ENCODE assay signal across 1 cellular context in the genomic region with DNA sequence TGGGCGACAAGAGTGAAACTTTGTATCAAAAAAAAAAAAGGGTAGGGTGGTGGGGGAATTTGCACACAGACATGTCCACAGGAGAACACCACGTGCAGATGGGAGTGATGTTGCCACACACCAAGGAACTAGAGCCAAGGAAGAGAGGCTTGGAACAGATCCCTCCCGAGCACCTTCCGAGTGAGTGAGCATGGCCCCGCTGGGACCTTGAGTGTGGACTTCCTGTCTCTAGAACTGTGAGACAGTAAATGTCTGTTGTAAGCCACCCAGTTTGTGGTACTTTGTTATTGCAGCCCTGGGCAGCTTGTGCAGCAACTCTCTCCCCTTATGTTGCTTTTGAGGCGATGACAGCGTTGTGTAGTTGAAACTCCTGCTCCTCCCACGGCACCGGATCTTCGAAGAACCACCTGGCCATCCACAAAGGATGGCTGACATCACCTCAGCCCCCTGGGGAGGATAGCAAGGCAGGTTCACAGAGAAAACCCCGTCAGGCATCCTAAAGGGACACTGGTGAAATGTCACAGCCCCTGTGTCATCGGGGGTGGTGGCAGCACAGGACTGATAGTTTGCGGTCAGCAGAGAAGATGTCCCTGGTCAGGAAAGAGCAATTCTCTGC.
TF ChIP-seq lines count a peak whose summit lies in the region.

No MANE protein-coding gene starts in this region.

TF ChIP-seq in GM23338, 12 proteins besides CTCF, POLR2A, EP300 and RAD21:
- no peak for TF ChIP-seq ZNF331 (CRISPR knock-in tag; IDR thresholded peaks at IDR 0.05; ENCODE audit: low read depth)
- TF ChIP-seq, protein P1, sequence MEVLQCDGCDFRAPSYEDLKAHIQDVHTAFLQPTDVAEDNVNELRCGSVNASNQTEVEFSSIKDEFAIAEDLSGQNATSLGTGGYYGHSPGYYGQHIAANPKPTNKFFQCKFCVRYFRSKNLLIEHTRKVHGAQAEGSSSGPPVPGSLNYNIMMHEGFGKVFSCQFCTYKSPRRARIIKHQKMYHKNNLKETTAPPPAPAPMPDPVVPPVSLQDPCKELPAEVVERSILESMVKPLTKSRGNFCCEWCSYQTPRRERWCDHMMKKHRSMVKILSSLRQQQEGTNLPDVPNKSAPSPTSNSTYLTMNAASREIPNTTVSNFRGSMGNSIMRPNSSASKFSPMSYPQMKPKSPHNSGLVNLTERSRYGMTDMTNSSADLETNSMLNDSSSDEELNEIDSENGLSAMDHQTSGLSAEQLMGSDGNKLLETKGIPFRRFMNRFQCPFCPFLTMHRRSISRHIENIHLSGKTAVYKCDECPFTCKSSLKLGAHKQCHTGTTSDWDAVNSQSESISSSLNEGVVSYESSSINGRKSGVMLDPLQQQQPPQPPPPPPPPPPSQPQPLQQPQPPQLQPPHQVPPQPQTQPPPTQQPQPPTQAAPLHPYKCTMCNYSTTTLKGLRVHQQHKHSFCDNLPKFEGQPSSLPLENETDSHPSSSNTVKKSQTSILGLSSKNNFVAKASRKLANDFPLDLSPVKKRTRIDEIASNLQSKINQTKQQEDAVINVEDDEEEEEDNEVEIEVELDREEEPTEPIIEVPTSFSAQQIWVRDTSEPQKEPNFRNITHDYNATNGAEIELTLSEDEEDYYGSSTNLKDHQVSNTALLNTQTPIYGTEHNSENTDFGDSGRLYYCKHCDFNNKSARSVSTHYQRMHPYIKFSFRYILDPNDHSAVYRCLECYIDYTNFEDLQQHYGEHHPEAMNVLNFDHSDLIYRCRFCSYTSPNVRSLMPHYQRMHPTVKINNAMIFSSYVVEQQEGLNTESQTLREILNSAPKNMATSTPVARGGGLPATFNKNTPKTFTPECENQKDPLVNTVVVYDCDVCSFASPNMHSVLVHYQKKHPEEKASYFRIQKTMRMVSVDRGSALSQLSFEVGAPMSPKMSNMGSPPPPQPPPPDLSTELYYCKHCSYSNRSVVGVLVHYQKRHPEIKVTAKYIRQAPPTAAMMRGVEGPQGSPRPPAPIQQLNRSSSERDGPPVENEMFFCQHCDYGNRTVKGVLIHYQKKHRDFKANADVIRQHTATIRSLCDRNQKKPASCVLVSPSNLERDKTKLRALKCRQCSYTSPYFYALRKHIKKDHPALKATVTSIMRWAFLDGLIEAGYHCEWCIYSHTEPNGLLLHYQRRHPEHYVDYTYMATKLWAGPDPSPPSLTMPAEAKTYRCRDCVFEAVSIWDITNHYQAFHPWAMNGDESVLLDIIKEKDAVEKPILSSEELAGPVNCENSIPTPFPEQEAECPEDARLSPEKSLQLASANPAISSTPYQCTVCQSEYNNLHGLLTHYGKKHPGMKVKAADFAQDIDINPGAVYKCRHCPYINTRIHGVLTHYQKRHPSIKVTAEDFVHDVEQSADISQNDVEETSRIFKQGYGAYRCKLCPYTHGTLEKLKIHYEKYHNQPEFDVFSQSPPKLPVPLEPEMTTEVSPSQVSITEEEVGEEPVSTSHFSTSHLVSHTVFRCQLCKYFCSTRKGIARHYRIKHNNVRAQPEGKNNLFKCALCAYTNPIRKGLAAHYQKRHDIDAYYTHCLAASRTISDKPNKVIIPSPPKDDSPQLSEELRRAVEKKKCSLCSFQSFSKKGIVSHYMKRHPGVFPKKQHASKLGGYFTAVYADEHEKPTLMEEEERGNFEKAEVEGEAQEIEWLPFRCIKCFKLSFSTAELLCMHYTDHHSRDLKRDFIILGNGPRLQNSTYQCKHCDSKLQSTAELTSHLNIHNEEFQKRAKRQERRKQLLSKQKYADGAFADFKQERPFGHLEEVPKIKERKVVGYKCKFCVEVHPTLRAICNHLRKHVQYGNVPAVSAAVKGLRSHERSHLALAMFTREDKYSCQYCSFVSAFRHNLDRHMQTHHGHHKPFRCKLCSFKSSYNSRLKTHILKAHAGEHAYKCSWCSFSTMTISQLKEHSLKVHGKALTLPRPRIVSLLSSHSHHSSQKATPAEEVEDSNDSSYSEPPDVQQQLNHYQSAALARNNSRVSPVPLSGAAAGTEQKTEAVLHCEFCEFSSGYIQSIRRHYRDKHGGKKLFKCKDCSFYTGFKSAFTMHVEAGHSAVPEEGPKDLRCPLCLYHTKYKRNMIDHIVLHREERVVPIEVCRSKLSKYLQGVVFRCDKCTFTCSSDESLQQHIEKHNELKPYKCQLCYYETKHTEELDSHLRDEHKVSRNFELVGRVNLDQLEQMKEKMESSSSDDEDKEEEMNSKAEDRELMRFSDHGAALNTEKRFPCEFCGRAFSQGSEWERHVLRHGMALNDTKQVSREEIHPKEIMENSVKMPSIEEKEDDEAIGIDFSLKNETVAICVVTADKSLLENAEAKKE (CRISPR knock-in tag; IDR thresholded peaks at IDR 0.05) = no peak
- TF ChIP-seq, protein P2, sequence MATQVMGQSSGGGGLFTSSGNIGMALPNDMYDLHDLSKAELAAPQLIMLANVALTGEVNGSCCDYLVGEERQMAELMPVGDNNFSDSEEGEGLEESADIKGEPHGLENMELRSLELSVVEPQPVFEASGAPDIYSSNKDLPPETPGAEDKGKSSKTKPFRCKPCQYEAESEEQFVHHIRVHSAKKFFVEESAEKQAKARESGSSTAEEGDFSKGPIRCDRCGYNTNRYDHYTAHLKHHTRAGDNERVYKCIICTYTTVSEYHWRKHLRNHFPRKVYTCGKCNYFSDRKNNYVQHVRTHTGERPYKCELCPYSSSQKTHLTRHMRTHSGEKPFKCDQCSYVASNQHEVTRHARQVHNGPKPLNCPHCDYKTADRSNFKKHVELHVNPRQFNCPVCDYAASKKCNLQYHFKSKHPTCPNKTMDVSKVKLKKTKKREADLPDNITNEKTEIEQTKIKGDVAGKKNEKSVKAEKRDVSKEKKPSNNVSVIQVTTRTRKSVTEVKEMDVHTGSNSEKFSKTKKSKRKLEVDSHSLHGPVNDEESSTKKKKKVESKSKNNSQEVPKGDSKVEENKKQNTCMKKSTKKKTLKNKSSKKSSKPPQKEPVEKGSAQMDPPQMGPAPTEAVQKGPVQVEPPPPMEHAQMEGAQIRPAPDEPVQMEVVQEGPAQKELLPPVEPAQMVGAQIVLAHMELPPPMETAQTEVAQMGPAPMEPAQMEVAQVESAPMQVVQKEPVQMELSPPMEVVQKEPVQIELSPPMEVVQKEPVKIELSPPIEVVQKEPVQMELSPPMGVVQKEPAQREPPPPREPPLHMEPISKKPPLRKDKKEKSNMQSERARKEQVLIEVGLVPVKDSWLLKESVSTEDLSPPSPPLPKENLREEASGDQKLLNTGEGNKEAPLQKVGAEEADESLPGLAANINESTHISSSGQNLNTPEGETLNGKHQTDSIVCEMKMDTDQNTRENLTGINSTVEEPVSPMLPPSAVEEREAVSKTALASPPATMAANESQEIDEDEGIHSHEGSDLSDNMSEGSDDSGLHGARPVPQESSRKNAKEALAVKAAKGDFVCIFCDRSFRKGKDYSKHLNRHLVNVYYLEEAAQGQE (IDR thresholded peaks at IDR 0.05; ENCODE audit: unreplicated experiment) = no peak
- TF ChIP-seq CREB1 (CRISPR knock-in tag; IDR thresholded peaks at IDR 0.05; ENCODE audit: low read depth) = no peak
- TF ChIP-seq EZH2phosphoT487 (IDR thresholded peaks at IDR 0.05; ENCODE audit: unreplicated experiment) = no peak
- TF ChIP-seq JUNB (IDR thresholded peaks at IDR 0.05; ENCODE audit: unreplicated experiment) = no peak
- TF ChIP-seq, protein P3, sequence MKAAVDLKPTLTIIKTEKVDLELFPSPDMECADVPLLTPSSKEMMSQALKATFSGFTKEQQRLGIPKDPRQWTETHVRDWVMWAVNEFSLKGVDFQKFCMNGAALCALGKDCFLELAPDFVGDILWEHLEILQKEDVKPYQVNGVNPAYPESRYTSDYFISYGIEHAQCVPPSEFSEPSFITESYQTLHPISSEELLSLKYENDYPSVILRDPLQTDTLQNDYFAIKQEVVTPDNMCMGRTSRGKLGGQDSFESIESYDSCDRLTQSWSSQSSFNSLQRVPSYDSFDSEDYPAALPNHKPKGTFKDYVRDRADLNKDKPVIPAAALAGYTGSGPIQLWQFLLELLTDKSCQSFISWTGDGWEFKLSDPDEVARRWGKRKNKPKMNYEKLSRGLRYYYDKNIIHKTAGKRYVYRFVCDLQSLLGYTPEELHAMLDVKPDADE (IDR thresholded peaks at IDR 0.05) = no peak
- TF ChIP-seq STAT1 (IDR thresholded peaks at IDR 0.05; ENCODE audit: unreplicated experiment) = no peak
- TF ChIP-seq POLR2AphosphoS5 (IDR thresholded peaks at IDR 0.05; ENCODE audit: low read depth) = no peak
- no peak for TF ChIP-seq ZNF114 (CRISPR knock-in tag; IDR thresholded peaks at IDR 0.05)
- TF ChIP-seq NANOG (IDR thresholded peaks at IDR 0.05; ENCODE audit: borderline replicate concordance) = no peak
- TF ChIP-seq EZH2 (IDR thresholded peaks at IDR 0.05; ENCODE audit: low read depth, unreplicated experiment) = no peak
TF ChIP-seq in GM23338: peak in this region for 0.
